23 cellular contexts compared by ENCODE assay signal in the genomic region with DNA sequence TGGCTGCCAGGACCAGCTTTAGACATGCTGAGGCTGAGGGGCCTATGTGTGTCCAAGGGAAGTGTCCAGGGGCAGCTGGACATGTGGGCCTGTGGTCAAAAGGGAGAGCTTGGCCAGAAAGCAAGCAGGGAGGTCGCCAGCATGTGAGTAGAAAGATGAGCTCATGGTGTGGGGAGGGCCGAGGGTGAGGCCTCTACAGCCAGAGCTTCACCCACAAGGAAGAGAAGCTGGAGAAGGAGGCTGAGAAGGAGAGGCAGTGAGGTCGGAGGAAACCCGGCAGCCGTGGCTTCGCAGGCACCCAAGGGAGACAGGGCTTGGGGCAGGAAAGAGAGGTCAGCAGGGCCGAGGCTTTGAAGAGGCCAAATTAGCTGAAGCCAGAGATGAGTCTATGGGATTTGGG. TPM values are rescaled to one million over a fixed set of nuclear protein-coding genes. Genes with fewer than 3 reads are reported as not detected.
"Had no signal": no experiment of that assay in that cellular context is flagged by ENCODE, and none has a peak within 500 bp of the region (broad histone marks: within the 10 kb centered on the region; RNA-seq: fewer than 3 reads in every experiment).

No MANE protein-coding gene starts in this region.

- H3K4me3 ChIP-seq: dorsolateral prefrontal cortex, lung, mucosa of descending colon, SJSA1, spleen, suprapubic skin had no signal

- H3K4me3 Mint-ChIP-seq: activated B cell treated with CpG ODN at 0.5 μM for 24 hours; activated CD8-positive, alpha-beta T cell treated with anti-CD3 and anti-CD28 coated beads for 36 hours; activated naive CD8-positive, alpha-beta T cell treated with anti-CD3 and anti-CD28 coated beads, Interleukin-2, amount 10 ng/mL, durations not matched to agents 7 days and 5 days; activated T-cell treated with anti-CD3 and anti-CD28 coated beads, Interleukin-2, amount 50 U/mL, for 4 hours; natural killer cell; stimulated activated naive CD8-positive, alpha-beta T cell treated with anti-CD3 and anti-CD28 coated beads, Interleukin-15, Interleukin-2, amounts not matched to agents 100 ng/mL and 50 ng/mL, for 24 hours had no signal

- H3K9me3 Mint-ChIP-seq: activated B cell treated with CpG ODN at 0.5 μM for 24 hours; activated CD8-positive, alpha-beta T cell treated with anti-CD3 and anti-CD28 coated beads for 36 hours; activated naive CD8-positive, alpha-beta T cell treated with anti-CD3 and anti-CD28 coated beads, Interleukin-2, amount 10 ng/mL, durations not matched to agents 7 days and 5 days; activated T-cell treated with anti-CD3 and anti-CD28 coated beads, Interleukin-2, amount 50 U/mL, for 4 hours; natural killer cell; stimulated activated naive CD8-positive, alpha-beta T cell treated with anti-CD3 and anti-CD28 coated beads, Interleukin-15, Interleukin-2, amounts not matched to agents 100 ng/mL and 50 ng/mL, for 24 hours had no signal

- H3K36me3 ChIP-seq: SJSA1, spleen, suprapubic skin had no signal

- H3K36me3 Mint-ChIP-seq: activated naive CD8-positive, alpha-beta T cell treated with anti-CD3 and anti-CD28 coated beads, Interleukin-2, amount 10 ng/mL, durations not matched to agents 7 days and 5 days; natural killer cell had no signal

- DNase-seq: activated B cell treated with CpG ODN at 0.5 μM for 24 hours; activated CD4-positive, alpha-beta T cell treated with anti-CD3 and anti-CD28 coated beads for 48 hours; activated CD8-positive, alpha-beta T cell treated with anti-CD3 and anti-CD28 coated beads for 36 hours; activated gamma-delta T cell; activated naive CD8-positive, alpha-beta T cell treated with anti-CD3 and anti-CD28 coated beads, Interleukin-2, amount 10 ng/mL, durations not matched to agents 7 days and 5 days; activated T-cell treated with anti-CD3 and anti-CD28 coated beads, Interleukin-2, amount 50 U/mL, for 4 hours; anterior cingulate cortex; dorsolateral prefrontal cortex; glutamatergic neuron; natural killer cell; occipital lobe; spleen; T-helper 2 cell; trophoblast cell had no signal

- H3K27ac ChIP-seq: dorsolateral prefrontal cortex, SJSA1, spleen, suprapubic skin had no signal

- H3K9me3 ChIP-seq: mucosa of descending colon, SJSA1, spleen, suprapubic skin had no signal

- H3K27me3 ChIP-seq: dorsolateral prefrontal cortex had no signal

- H3K27ac Mint-ChIP-seq: activated B cell treated with CpG ODN at 0.5 μM for 24 hours; activated CD8-positive, alpha-beta T cell treated with anti-CD3 and anti-CD28 coated beads for 36 hours; activated naive CD8-positive, alpha-beta T cell treated with anti-CD3 and anti-CD28 coated beads, Interleukin-2, amount 10 ng/mL, durations not matched to agents 7 days and 5 days; natural killer cell; progenitor cell of endocrine pancreas; stimulated activated naive CD8-positive, alpha-beta T cell treated with anti-CD3 and anti-CD28 coated beads, Interleukin-15, Interleukin-2, amounts not matched to agents 100 ng/mL and 50 ng/mL, for 24 hours had no signal

- ATAC-seq: activated CD8-positive, alpha-beta T cell treated with anti-CD3 and anti-CD28 coated beads for 36 hours; activated T-cell treated with anti-CD3 and anti-CD28 coated beads, Interleukin-2, amount 50 U/mL, for 4 hours; mucosa of descending colon; natural killer cell; right cardiac atrium had no signal

RNA-seq across cellular contexts. Expression of a gene that starts 4.0 kb away (rescaled TPM):
- total RNA-seq: activated naive CD8-positive, alpha-beta T cell treated with anti-CD3 and anti-CD28 coated beads, Interleukin-2, amount 10 ng/mL, durations not matched to agents 7 days and 5 days; fibroblast of villous mesenchyme; natural killer cell; occipital lobe; SJSA1 had no signal

RNA-seq across cellular contexts. Expression of a gene that starts 33.7 kb away (rescaled TPM):
- total RNA-seq: activated B cell treated with CpG ODN at 0.5 μM for 24 hours; activated CD8-positive, alpha-beta T cell treated with anti-CD3 and anti-CD28 coated beads for 36 hours; activated naive CD8-positive, alpha-beta T cell treated with anti-CD3 and anti-CD28 coated beads, Interleukin-2, amount 10 ng/mL, durations not matched to agents 7 days and 5 days; SJSA1 had no signal

RNA-seq across cellular contexts. Expression of a gene that starts 56.4 kb away (rescaled TPM):
- total RNA-seq: activated B cell treated with CpG ODN at 0.5 μM for 24 hours; activated CD8-positive, alpha-beta T cell treated with anti-CD3 and anti-CD28 coated beads for 36 hours; activated naive CD8-positive, alpha-beta T cell treated with anti-CD3 and anti-CD28 coated beads, Interleukin-2, amount 10 ng/mL, durations not matched to agents 7 days and 5 days; activated T-cell treated with anti-CD3 and anti-CD28 coated beads, Interleukin-2, amount 50 U/mL, for 4 hours; fibroblast of villous mesenchyme; mucosa of descending colon; occipital lobe; progenitor cell of endocrine pancreas; right cardiac atrium; SJSA1; suprapubic skin had no signal
- polyA plus RNA-seq: esophagus, right cardiac atrium had no signal
